33 cellular contexts compared by ENCODE assay signal in the genomic region with DNA sequence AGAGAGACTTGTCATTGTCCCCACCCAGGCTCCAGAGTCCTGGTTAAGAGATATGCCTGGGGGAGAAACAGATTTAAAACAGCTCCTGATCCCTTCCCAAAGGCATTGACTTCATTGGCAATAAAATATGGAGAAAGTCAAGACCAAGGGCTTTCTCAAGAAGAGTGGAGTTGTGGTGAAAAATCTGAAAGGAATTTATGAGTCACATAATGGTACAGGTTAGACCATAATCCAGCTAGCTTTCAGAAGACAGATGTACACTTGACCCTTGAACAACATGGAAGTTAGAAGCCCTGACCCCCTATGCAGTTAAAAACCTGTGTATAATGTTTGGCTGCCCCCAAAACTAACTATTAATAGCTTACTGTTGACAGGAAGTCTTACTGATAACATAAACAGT.
"Had no signal": no experiment of that assay in that cellular context is flagged by ENCODE, and none has a peak within 500 bp of the region (broad histone marks: within the 10 kb centered on the region; RNA-seq: fewer than 3 reads in every experiment).

No MANE protein-coding gene starts in this region.

- DNase-seq: activated CD4-positive, alpha-beta memory T cell treated with anti-CD3 and anti-CD28 coated beads, Interleukin-2, amount 10 ng/mL, durations not matched to agents 7 days and 5 days; activated CD4-positive, alpha-beta T cell treated with anti-CD3 and anti-CD28 coated beads for 1 hour; activated CD4-positive, alpha-beta T cell treated with anti-CD3 and anti-CD28 coated beads for 48 hours; activated CD4-positive, CD25-positive, alpha-beta regulatory T cell; activated CD8-positive, alpha-beta memory T cell treated with anti-CD3 and anti-CD28 coated beads for 24 hours; activated CD8-positive, alpha-beta memory T cell treated with anti-CD3 and anti-CD28 coated beads, Interleukin-2, amount 10 ng/mL, durations not matched to agents 7 days and 5 days; activated CD8-positive, alpha-beta memory T cell treated with anti-CD3 and anti-CD28 coated beads, Interleukin-2, amount 50 U/mL, for 48 hours; activated effector memory CD4-positive, alpha-beta T cell treated with Interleukin-2 at 50 U/mL for 16 hours; activated naive CD4-positive, alpha-beta T cell treated with anti-CD3 and anti-CD28 coated beads, Interleukin-2, amount 10 ng/mL, durations not matched to agents 7 days and 5 days; activated naive CD8-positive, alpha-beta T cell treated with anti-CD3 and anti-CD28 coated beads, Interleukin-2, amount 50 U/mL, for 24 hours; activated T-cell treated with anti-CD3 and anti-CD28 coated beads, Interleukin-2, amount 50 U/mL, for 48 hours; anterior cingulate cortex; brain microvascular endothelial cell; MM.1S; MV-4-11; NCI-H1092; NCI-H146; NCI-H187; NCI-H2029 treated with DMSO at 0.1 percent for 48 hours; NCI-H2107; NCI-H2171; NCI-H510A; NCI-H526; NCI-H748 treated with DMSO at 0.1 percent for 48 hours; NK-92 treated with Interleukin-12 subunit alpha and Interleukin-12 subunit beta, amount 100 ng/mL, for 24 hours; PC-9; Right ventricle myocardium superior; T1000; WERI-Rb-1 had no signal

- H2AFZ ChIP-seq: PC-9 had no signal

- H3K36me3 Mint-ChIP-seq: activated CD8-positive, alpha-beta memory T cell treated with anti-CD3 and anti-CD28 coated beads, Interleukin-2, amount 10 ng/mL, durations not matched to agents 7 days and 5 days; activated naive CD4-positive, alpha-beta T cell treated with anti-CD3 and anti-CD28 coated beads, Interleukin-2, amount 10 ng/mL, durations not matched to agents 7 days and 5 days; activated naive CD8-positive, alpha-beta T cell had no signal

- H3K27ac ChIP-seq: brain microvascular endothelial cell, KMS-11, PC-9, RWPE1, WERI-Rb-1 had no signal

- H3K27me3 Mint-ChIP-seq: activated CD4-positive, alpha-beta memory T cell treated with anti-CD3 and anti-CD28 coated beads, Interleukin-2, amount 10 ng/mL, durations not matched to agents 7 days and 5 days; activated CD8-positive, alpha-beta memory T cell treated with anti-CD3 and anti-CD28 coated beads, Interleukin-2, amount 10 ng/mL, durations not matched to agents 7 days and 5 days; activated naive CD4-positive, alpha-beta T cell treated with anti-CD3 and anti-CD28 coated beads, Interleukin-2, amount 10 ng/mL, durations not matched to agents 7 days and 5 days; activated naive CD8-positive, alpha-beta T cell; activated naive CD8-positive, alpha-beta T cell treated with anti-CD3 and anti-CD28 coated beads, Interleukin-2, amount 50 U/mL, for 24 hours had no signal

- H3K4me2 ChIP-seq: KMS-11, PC-9 had no signal

- H3K36me3 ChIP-seq: brain microvascular endothelial cell, WERI-Rb-1 had no signal

- FAIRE-seq: RCC 7860 had no signal

- H3K9ac ChIP-seq: KMS-11 had no signal

- H3K4me3 Mint-ChIP-seq: activated CD4-positive, alpha-beta memory T cell treated with anti-CD3 and anti-CD28 coated beads, Interleukin-2, amount 10 ng/mL, durations not matched to agents 7 days and 5 days; activated CD8-positive, alpha-beta memory T cell treated with anti-CD3 and anti-CD28 coated beads, Interleukin-2, amount 10 ng/mL, durations not matched to agents 7 days and 5 days; activated naive CD4-positive, alpha-beta T cell treated with anti-CD3 and anti-CD28 coated beads, Interleukin-2, amount 10 ng/mL, durations not matched to agents 7 days and 5 days; activated naive CD8-positive, alpha-beta T cell; activated naive CD8-positive, alpha-beta T cell treated with anti-CD3 and anti-CD28 coated beads, Interleukin-2, amount 50 U/mL, for 24 hours had no signal

- H3K4me1 Mint-ChIP-seq: activated CD4-positive, alpha-beta memory T cell treated with anti-CD3 and anti-CD28 coated beads, Interleukin-2, amount 10 ng/mL, durations not matched to agents 7 days and 5 days; activated CD8-positive, alpha-beta memory T cell treated with anti-CD3 and anti-CD28 coated beads, Interleukin-2, amount 10 ng/mL, durations not matched to agents 7 days and 5 days; activated naive CD4-positive, alpha-beta T cell treated with anti-CD3 and anti-CD28 coated beads, Interleukin-2, amount 10 ng/mL, durations not matched to agents 7 days and 5 days; activated naive CD8-positive, alpha-beta T cell treated with anti-CD3 and anti-CD28 coated beads, Interleukin-2, amount 50 U/mL, for 24 hours had no signal

- H3K4me3 ChIP-seq: PC-9 had no signal

- ATAC-seq: activated CD8-positive, alpha-beta memory T cell treated with anti-CD3 and anti-CD28 coated beads, Interleukin-2, amount 10 ng/mL, durations not matched to agents 7 days and 5 days; activated naive CD8-positive, alpha-beta T cell treated with anti-CD3 and anti-CD28 coated beads, Interleukin-2, amount 50 U/mL, for 24 hours had no signal

- H3K27me3 ChIP-seq: brain microvascular endothelial cell had no signal

- H3K27ac Mint-ChIP-seq: activated CD4-positive, alpha-beta memory T cell treated with anti-CD3 and anti-CD28 coated beads, Interleukin-2, amount 10 ng/mL, durations not matched to agents 7 days and 5 days; activated CD8-positive, alpha-beta memory T cell treated with anti-CD3 and anti-CD28 coated beads, Interleukin-2, amount 10 ng/mL, durations not matched to agents 7 days and 5 days; activated naive CD4-positive, alpha-beta T cell treated with anti-CD3 and anti-CD28 coated beads, Interleukin-2, amount 10 ng/mL, durations not matched to agents 7 days and 5 days; activated naive CD8-positive, alpha-beta T cell; activated naive CD8-positive, alpha-beta T cell treated with anti-CD3 and anti-CD28 coated beads, Interleukin-2, amount 50 U/mL, for 24 hours had no signal
